ENCODE assay signal across 10 cellular contexts in the genomic region with DNA sequence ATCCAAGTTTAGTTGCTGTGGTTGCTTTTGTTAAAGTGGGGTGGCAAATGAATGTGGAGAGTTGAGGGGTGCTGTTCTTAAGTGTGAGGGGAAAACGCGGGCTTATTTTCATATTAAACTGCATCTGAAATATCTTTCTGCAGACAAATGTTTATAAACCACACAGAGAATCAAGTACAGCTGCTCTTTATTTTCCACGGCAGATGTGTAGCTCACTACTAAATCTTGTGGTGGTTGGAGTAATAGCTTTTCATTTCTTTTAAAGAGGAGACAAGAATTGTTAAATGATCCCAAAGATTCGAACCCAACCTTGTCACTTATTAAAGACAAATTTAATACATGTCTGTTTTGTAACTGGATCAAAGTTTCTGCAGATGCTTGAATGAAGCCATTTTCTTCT. TPM values are rescaled to one million over a fixed set of nuclear protein-coding genes. Genes with fewer than 3 reads are reported as not detected.
DNase-seq lines count a peak whose midpoint lies in the region; ATAC-seq, FAIRE-seq and TF ChIP-seq lines count a peak whose summit lies in the region.
"Had no signal": no experiment of that assay in that cellular context is flagged by ENCODE, and none has a peak within 500 bp of the region (broad histone marks: within the 10 kb centered on the region; RNA-seq: fewer than 3 reads in every experiment).

No MANE protein-coding gene starts in this region.

- H3K9ac ChIP-seq in ES-I3 (ENCODE audit: low read depth, low read length) (peak overlapping the region; percentile 84; the same call in 1 of the 2 replicates), endocrine pancreas (ENCODE audit: control insufficient read depth, insufficient read depth, low read length) (no peak overlapping the region)

- ATAC-seq in GM21619 (IDR thresholded peaks at IDR 0.05; ENCODE audit: unreplicated experiment) (no peak), HG03280 (IDR thresholded peaks at IDR 0.05; ENCODE audit: unreplicated experiment) (no peak)

- H3K4me1 ChIP-seq in ES-I3 (ENCODE audit: insufficient read depth, low read length) (peaks cover 28% of the 10 kb centered on the region; the same call in 1 of the 2 replicates), endocrine pancreas (ENCODE audit: control insufficient read depth, insufficient read depth, low read length) (peaks cover 40% of the 10 kb centered on the region)

- H3K4me1 Mint-ChIP-seq in osteocyte (ENCODE audit: unreplicated experiment) = peaks cover 56% of the 10 kb centered on the region

- DNase-seq in OCI-M1 (lab: John Stamatoyannopoulos, UW) (peak; percentile 54), osteocyte (ENCODE audit: extremely low spot score, unreplicated experiment) (no peak), Ammon's horn (ENCODE audit: low spot score) (no peak), D721Med (ENCODE audit: insufficient read length, low spot score) (no peak)
- DNase-seq: Kasumi-1; stimulated activated CD8-positive, alpha-beta memory T cell treated with anti-CD3 and anti-CD28 coated beads, Interleukin-4, amount 100 ng/mL, for 48 hours had no signal

- H3K4me3 Mint-ChIP-seq in osteocyte (ENCODE audit: unreplicated experiment) = peak overlapping the region; percentile 95

- H3K9me3 ChIP-seq in ES-I3 (ENCODE audit: control insufficient read depth, insufficient read depth, low read length) (no peaks in the 10 kb centered on the region), endocrine pancreas (ENCODE audit: control insufficient read depth, low read length) (no peaks in the 10 kb centered on the region)

- FAIRE-seq in D721Med (lab: Jason Lieb, UNC) = no peak

- H3K36me3 Mint-ChIP-seq in osteocyte (ENCODE audit: unreplicated experiment) = peaks cover 2% of the 10 kb centered on the region

- peak overlapping the region; percentile 21 for H3K27ac Mint-ChIP-seq in osteocyte (ENCODE audit: unreplicated experiment)

- no peak for TF ChIP-seq CTCF in osteocyte (IDR thresholded peaks at IDR 0.05)
- no peak for TF ChIP-seq CTCF in D721Med (IDR thresholded peaks at IDR 0.05; ENCODE audit: insufficient read depth, missing control alignments)

- no peaks in the 10 kb centered on the region for H3K9me3 Mint-ChIP-seq in osteocyte (ENCODE audit: unreplicated experiment)

- no peaks in the 10 kb centered on the region for H3K27me3 ChIP-seq in endocrine pancreas (ENCODE audit: control insufficient read depth, insufficient read depth, low read length)

- H3K36me3 ChIP-seq in ES-I3 (ENCODE audit: insufficient read depth, low read length) (no peaks in the 10 kb centered on the region), endocrine pancreas (ENCODE audit: control insufficient read depth, insufficient read depth, low read length) (no peaks in the 10 kb centered on the region)

- no peaks in the 10 kb centered on the region for H3K27me3 Mint-ChIP-seq in osteocyte (ENCODE audit: unreplicated experiment)

- H3K4me3 ChIP-seq in endocrine pancreas (ENCODE audit: control insufficient read depth, insufficient read depth, low read length) = peak overlapping the region; percentile 90

RNA-seq across cellular contexts. Expression of gene CLTC, which starts 2.1 kb away (rescaled TPM):
- 297 and 319 TPM in 2 replicates for total RNA-seq in osteocyte

RNA-seq across cellular contexts. Expression of gene DHX40, which starts 56.4 kb away (rescaled TPM):
- total RNA-seq in osteocyte = 42.3 and 45.2 TPM in 2 replicates
